ENCODE assay signal across 8 cellular contexts in the genomic region with DNA sequence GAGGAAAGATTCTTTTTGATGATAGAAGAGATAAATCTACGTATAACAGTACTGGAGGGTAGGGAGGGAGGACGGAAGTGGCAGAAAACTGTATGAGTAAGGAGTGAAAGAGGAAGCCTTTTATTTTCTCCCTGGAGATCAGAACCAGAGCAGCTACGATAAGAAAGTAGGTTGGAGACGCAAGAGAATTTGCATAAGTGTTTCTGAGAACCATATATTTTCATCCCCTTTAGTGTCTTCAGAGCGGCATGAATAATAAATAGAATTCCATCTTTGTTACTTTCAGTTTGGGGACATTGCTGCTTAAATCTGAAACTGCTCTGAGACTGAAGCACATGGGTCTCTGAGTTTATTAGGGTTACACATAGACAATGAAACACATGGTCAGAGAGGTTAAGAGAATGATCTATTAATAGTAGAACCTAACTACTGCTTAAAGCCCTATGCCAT.
DNase-seq lines count a peak whose midpoint lies in the region; ATAC-seq lines count a peak whose summit lies in the region.

No MANE protein-coding gene starts in this region.

- peak; percentile 78 for ATAC-seq in HG02885 (IDR thresholded peaks at IDR 0.05; ENCODE audit: poor library complexity, unreplicated experiment)
- peak; percentile 50 to 61 for ATAC-seq in naive B cell (ENCODE audit: low read depth in 2 of 2)

- H3K4me3 Mint-ChIP-seq in activated T-cell treated with anti-CD3 and anti-CD28 coated beads, Interleukin-2, amount 50 U/mL, for 24 hours, result peak overlapping the region; percentile 6
- peak overlapping the region in 5 of 8 donors; percentile 3 to 70 (median 42) for H3K4me3 Mint-ChIP-seq in naive B cell

- peaks cover 3% of the 10 kb centered on the region for H3K27me3 Mint-ChIP-seq in activated T-cell treated with anti-CD3 and anti-CD28 coated beads, Interleukin-2, amount 50 U/mL, for 24 hours
- peaks cover 0 to 12% (median 8%) of the 10 kb centered on the region in 3 donors for H3K27me3 Mint-ChIP-seq in naive B cell

- peak overlapping the region; percentile 71 for H3K27ac Mint-ChIP-seq in activated T-cell treated with anti-CD3 and anti-CD28 coated beads, Interleukin-2, amount 50 U/mL, for 24 hours
- H3K27ac Mint-ChIP-seq in naive B cell, result peak overlapping the region in 2 of 6 donors; percentile 16 to 37

- no peak overlapping the region for H3K4me3 ChIP-seq in H7 (ENCODE audit: insufficient read depth, low read depth, low read length)

- H3K36me3 ChIP-seq in H7 (replicated peaks; ENCODE audit: control insufficient read depth, insufficient read depth, low read length), result no peaks in the 10 kb centered on the region

- H3K9me3 Mint-ChIP-seq in activated T-cell treated with anti-CD3 and anti-CD28 coated beads, Interleukin-2, amount 50 U/mL, for 24 hours, result no peaks in the 10 kb centered on the region
- peaks cover 0 to 5% (median 0%) of the 10 kb centered on the region in 7 donors for H3K9me3 Mint-ChIP-seq in naive B cell

- no peaks in the 10 kb centered on the region for H3K27me3 ChIP-seq in H7 (ENCODE audit: control insufficient read depth, insufficient read depth, low read length)

- no peaks in the 10 kb centered on the region for H3K36me3 Mint-ChIP-seq in activated T-cell treated with anti-CD3 and anti-CD28 coated beads, Interleukin-2, amount 50 U/mL, for 24 hours (ENCODE audit: low read depth)
- H3K36me3 Mint-ChIP-seq in naive B cell, result no peaks in the 10 kb centered on the region

- DNase-seq in activated T-cell treated with anti-CD3 and anti-CD28 coated beads, Interleukin-2, amount 50 U/mL, for 24 hours, result no peak
- no peak for DNase-seq in activated T-cell treated with anti-CD3 and anti-CD28 coated beads, Interleukin-2, amount 50 U/mL, for 48 hours
- DNase-seq in SIG-M5 treated with dmso at 0.1 percent for 504 hours (lab: John Stamatoyannopoulos, UW; ENCODE audit: unreplicated experiment), result peak; percentile 94
- DNase-seq in naive B cell, result peak; percentile 19
- DNase-seq in H7, result no peak
- no peak for DNase-seq in GF-D8 (lab: John Stamatoyannopoulos, UW)
- no peak for DNase-seq in cerebellar nuclear complex (lab: John Stamatoyannopoulos, UW)

- peaks cover 67% of the 10 kb centered on the region for H3K4me1 Mint-ChIP-seq in activated T-cell treated with anti-CD3 and anti-CD28 coated beads, Interleukin-2, amount 50 U/mL, for 24 hours (ENCODE audit: low read depth)
- H3K4me1 Mint-ChIP-seq in naive B cell, result peaks cover 6 to 12% (median 11%) of the 10 kb centered on the region in 3 donors

Comparison
In these comparisons a context has a peak if more than half of its experiments do, and no peak if none do; other contexts are left out.
1. DNase-seq: peak in SIG-M5 treated with dmso at 0.1 percent for 504 hours (single experiment) and naive B cell (single experiment); none in activated T-cell treated with anti-CD3 and anti-CD28 coated beads, Interleukin-2, amount 50 U/mL, for 24 hours (single experiment), activated T-cell treated with anti-CD3 and anti-CD28 coated beads, Interleukin-2, amount 50 U/mL, for 48 hours (0 of 2), H7 (single experiment), GF-D8 (single experiment) and cerebellar nuclear complex (0 of 2).